7 cellular contexts compared by ENCODE assay signal in the genomic region with DNA sequence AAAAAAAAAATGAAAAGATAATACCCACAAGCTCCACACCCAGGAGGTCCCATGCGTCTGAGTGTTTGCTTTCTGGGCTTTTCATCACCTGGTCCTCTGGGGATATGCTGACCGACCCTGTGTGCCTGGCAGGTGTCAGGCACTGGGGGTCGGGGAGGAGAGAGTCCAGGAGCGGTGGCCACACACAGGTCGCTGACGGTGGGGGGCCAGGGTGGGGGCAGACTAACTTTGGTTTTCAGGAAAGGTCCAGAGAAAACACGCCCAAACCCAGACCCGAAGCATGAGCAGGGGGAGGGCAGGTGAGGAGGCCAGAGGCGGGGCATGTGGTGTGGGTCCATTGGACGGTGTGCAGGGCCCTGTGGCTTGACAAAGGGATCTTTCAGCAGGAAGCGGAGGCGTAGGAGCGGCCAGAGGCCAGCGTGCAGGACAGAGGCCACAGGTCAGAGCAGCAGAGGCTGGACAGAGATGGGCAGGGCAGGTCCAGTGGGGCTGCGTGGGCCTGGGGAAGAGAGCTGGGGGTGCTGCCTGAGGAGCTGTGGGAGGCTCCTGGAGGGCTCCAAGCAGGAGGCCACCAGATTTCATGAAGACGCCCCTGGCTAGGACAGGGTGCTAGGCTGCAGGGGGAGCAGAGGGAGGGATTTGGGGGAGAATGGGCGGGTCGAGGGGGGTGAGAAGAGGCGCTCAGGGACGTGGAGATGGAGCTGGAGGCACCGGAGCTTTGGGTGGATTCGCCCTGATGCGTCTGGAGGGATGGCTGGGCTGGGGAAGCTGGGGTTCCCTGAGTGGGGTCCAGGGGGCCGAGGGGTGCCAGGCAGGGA. TPM values are rescaled to one million over a fixed set of nuclear protein-coding genes. Genes with fewer than 3 reads are reported as not detected.
DNase-seq lines count a peak whose midpoint lies in the region; ATAC-seq and TF ChIP-seq lines count a peak whose summit lies in the region.
"Had no signal": no experiment of that assay in that cellular context is flagged by ENCODE, and none has a peak within 500 bp of the region (broad histone marks: within the 10 kb centered on the region; RNA-seq: fewer than 3 reads in every experiment).

No MANE protein-coding gene starts in this region.

- no peaks in the 10 kb centered on the region for H3K79me2 ChIP-seq in neural progenitor cell (ENCODE audit: low read depth)

- no peaks in the 10 kb centered on the region for H3K36me3 ChIP-seq in neural progenitor cell

- H3K4me3 Mint-ChIP-seq in activated T-helper 17 cell treated with anti-CD3 and anti-CD28 coated beads, Interleukin-2, amount 50 U/mL, for 72 hours: peak overlapping the region; percentile 68
- peak overlapping the region; percentile 84 for H3K4me3 Mint-ChIP-seq in neural progenitor cell

- no peak overlapping the region for H3K27ac ChIP-seq in neural progenitor cell

- H3K4me1 ChIP-seq in neural progenitor cell: peaks cover 17% of the 10 kb centered on the region

- H3K9me3 Mint-ChIP-seq in activated T-helper 17 cell treated with anti-CD3 and anti-CD28 coated beads, Interleukin-2, amount 50 U/mL, for 72 hours: no peaks in the 10 kb centered on the region
- no peaks in the 10 kb centered on the region for H3K9me3 Mint-ChIP-seq in neural progenitor cell

- H3K36me3 Mint-ChIP-seq in activated T-helper 17 cell treated with anti-CD3 and anti-CD28 coated beads, Interleukin-2, amount 50 U/mL, for 72 hours (ENCODE audit: low read depth): peaks cover 36% of the 10 kb centered on the region
- H3K36me3 Mint-ChIP-seq in neural progenitor cell: peaks cover 3% of the 10 kb centered on the region

- H2AFZ ChIP-seq in neural progenitor cell (replicated peaks): peak overlapping the region; percentile 75

- ATAC-seq in activated T-helper 17 cell treated with anti-CD3 and anti-CD28 coated beads, Interleukin-2, amount 50 U/mL, for 72 hours (replicated peaks): no peak
- ATAC-seq in HG02623 (IDR thresholded peaks at IDR 0.05; ENCODE audit: unreplicated experiment): no peak

- H3K4me3 ChIP-seq in neural progenitor cell: peak overlapping the region; percentile 58

- no peak overlapping the region for H3K9ac ChIP-seq in neural progenitor cell

- peaks cover 66% of the 10 kb centered on the region for H3K27me3 ChIP-seq in neural progenitor cell

- H3K4me2 ChIP-seq in neural progenitor cell: peak overlapping the region; percentile 80

- TF ChIP-seq CTCF in neural progenitor cell (IDR thresholded peaks at IDR 0.05): no peak

- peaks cover 13% of the 10 kb centered on the region for H3K27me3 Mint-ChIP-seq in activated T-helper 17 cell treated with anti-CD3 and anti-CD28 coated beads, Interleukin-2, amount 50 U/mL, for 72 hours
- peaks cover 26% of the 10 kb centered on the region for H3K27me3 Mint-ChIP-seq in neural progenitor cell (ENCODE audit: insufficient read depth, low read depth)

- no peaks in the 10 kb centered on the region for H3K4me1 Mint-ChIP-seq in activated T-helper 17 cell treated with anti-CD3 and anti-CD28 coated beads, Interleukin-2, amount 50 U/mL, for 72 hours
- H3K4me1 Mint-ChIP-seq in neural progenitor cell: peaks cover 16% of the 10 kb centered on the region

- H4K20me1 ChIP-seq in neural progenitor cell (ENCODE audit: low read depth): peaks cover 29% of the 10 kb centered on the region

- H3K27ac Mint-ChIP-seq in activated T-helper 17 cell treated with anti-CD3 and anti-CD28 coated beads, Interleukin-2, amount 50 U/mL, for 72 hours: no peak overlapping the region
- no peak overlapping the region for H3K27ac Mint-ChIP-seq in neural progenitor cell

- peaks cover 7% of the 10 kb centered on the region for H3F3A ChIP-seq in neural progenitor cell (ENCODE audit: low read depth)

- DNase-seq in HT-29 (ENCODE audit: low spot score) (peak; percentile 73), neural progenitor cell (ENCODE audit: low spot score) (peak; percentile 63), NCI-H1105 (lab: John Stamatoyannopoulos, UW) (no peak), DMS79 (lab: John Stamatoyannopoulos, UW) (no peak)

- no peaks in the 10 kb centered on the region for H3K9me3 ChIP-seq in neural progenitor cell (ENCODE audit: low read depth)

RNA-seq across cellular contexts. Expression of a gene that starts 15.8 kb away (rescaled TPM):
- total RNA-seq in HT-29 (2014; rRNA removed; shearing (Covaris generic)): 16.2 and 16.5 TPM in 2 replicates
- total RNA-seq in activated T-helper 17 cell treated with anti-CD3 and anti-CD28 coated beads, Interleukin-2, amount 50 U/mL, for 72 hours: not detected
- not detected in 2 replicates for total RNA-seq in neural progenitor cell (ENCODE audit: low replicate concordance)
- total RNA-seq: glomerular endothelial cell had no signal

RNA-seq across cellular contexts. Expression of a gene that starts 38.4 kb away (rescaled TPM):
- total RNA-seq in HT-29 (2014; rRNA removed; shearing (Covaris generic)): 683 and 894 TPM in 2 replicates
- total RNA-seq in activated T-helper 17 cell treated with anti-CD3 and anti-CD28 coated beads, Interleukin-2, amount 50 U/mL, for 72 hours: 10 to 100 TPM; 12.1 to 87.6 TPM
- 34.1 and 142 TPM in 2 replicates for total RNA-seq in neural progenitor cell (ENCODE audit: low replicate concordance)

RNA-seq across cellular contexts. Expression of a gene that starts 45.0 kb away (rescaled TPM):
- 706 and 895 TPM in 2 replicates for total RNA-seq in HT-29 (2014; rRNA removed; shearing (Covaris generic))
- 10 to 100 TPM; 13.5 to 36.5 TPM for total RNA-seq in activated T-helper 17 cell treated with anti-CD3 and anti-CD28 coated beads, Interleukin-2, amount 50 U/mL, for 72 hours
- 22.4 and 33.6 TPM in 2 replicates for total RNA-seq in neural progenitor cell (ENCODE audit: low replicate concordance)

RNA-seq across cellular contexts. Expression of a gene that starts 57.6 kb away (rescaled TPM):
- total RNA-seq in HT-29 (2014; rRNA removed; shearing (Covaris generic)): 61.4 and 67.6 TPM in 2 replicates
- total RNA-seq in activated T-helper 17 cell treated with anti-CD3 and anti-CD28 coated beads, Interleukin-2, amount 50 U/mL, for 72 hours: 10 to 100 TPM; 15.7 to 18.8 TPM
- total RNA-seq in neural progenitor cell (ENCODE audit: low replicate concordance): 8.0 and 24.0 TPM in 2 replicates

RNA-seq across cellular contexts. Expression of a gene that starts 58.4 kb away (rescaled TPM):
- 110 and 139 TPM in 2 replicates for total RNA-seq in HT-29 (2014; rRNA removed; shearing (Covaris generic))
- total RNA-seq in activated T-helper 17 cell treated with anti-CD3 and anti-CD28 coated beads, Interleukin-2, amount 50 U/mL, for 72 hours: 1 to 10 TPM in 1 of 2 donors, not detected in 1; 2.5 TPM
- total RNA-seq in neural progenitor cell (ENCODE audit: low replicate concordance): 7.6 and 35.7 TPM in 2 replicates

Comparison
In these comparisons a context has a peak if more than half of its experiments do, and no peak if none do; other contexts are left out.
1. DNase-seq: peak in HT-29 (single experiment) and neural progenitor cell (single experiment); none in NCI-H1105 (single experiment) and DMS79 (single experiment).
2. RNA of a gene that starts 15.8 kb away (total RNA-seq): 16.2 to 16.5 TPM in HT-29; not detected in activated T-helper 17 cell treated with anti-CD3 and anti-CD28 coated beads, Interleukin-2, amount 50 U/mL, for 72 hours and not detected in neural progenitor cell; every median in the first group is over 10 times any median in the second.
3. RNA of a gene that starts 45.0 kb away (total RNA-seq): 706 to 895 TPM in HT-29; 13.5 to 36.5 TPM in activated T-helper 17 cell treated with anti-CD3 and anti-CD28 coated beads, Interleukin-2, amount 50 U/mL, for 72 hours and 22.4 to 33.6 TPM in neural progenitor cell; every median in the first group is over 10 times any median in the second.